11 cellular contexts compared by ENCODE assay signal in the genomic region with DNA sequence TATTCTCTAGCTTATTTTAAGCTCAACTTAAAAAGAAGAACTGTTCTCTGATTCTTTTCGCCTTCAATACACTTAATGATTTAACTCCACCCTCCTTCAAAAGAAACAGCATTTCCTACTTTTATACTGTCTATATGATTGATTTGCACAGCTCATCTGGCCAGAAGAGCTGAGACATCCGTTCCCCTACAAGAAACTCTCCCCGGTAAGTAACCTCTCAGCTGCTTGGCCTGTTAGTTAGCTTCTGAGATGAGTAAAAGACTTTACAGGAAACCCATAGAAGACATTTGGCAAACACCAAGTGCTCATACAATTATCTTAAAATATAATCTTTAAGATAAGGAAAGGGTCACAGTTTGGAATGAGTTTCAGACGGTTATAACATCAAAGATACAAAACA. TPM values are rescaled to one million over a fixed set of nuclear protein-coding genes. Genes with fewer than 3 reads are reported as not detected.
DNase-seq lines count a peak whose midpoint lies in the region; ATAC-seq, FAIRE-seq and TF ChIP-seq lines count a peak whose summit lies in the region.
"Had no signal": no experiment of that assay in that cellular context is flagged by ENCODE, and none has a peak within 500 bp of the region (broad histone marks: within the 10 kb centered on the region; RNA-seq: fewer than 3 reads in every experiment).

A gene (plus strand): TSS at position 163 of the 400 bp plus-strand sequence. CDS start 1,957 bp downstream, outside the sequence.

- peak within 1 kb of the TSS; percentile 27; the same call in 1 of the 2 replicates for H2AFZ ChIP-seq in DND-41 (ENCODE audit: low read depth, low read length)
- no peak within 1 kb of the TSS for H2AFZ ChIP-seq in K562 (ENCODE audit: low read depth, low read length)
- H2AFZ ChIP-seq in trophoblast cell (ENCODE audit: insufficient read depth, low read length, poor library complexity) = no peak within 1 kb of the TSS

- H3K4me2 ChIP-seq in DND-41 (ENCODE audit: insufficient read depth, low read length) (peak within 1 kb of the TSS; percentile 40), K562 (ENCODE audit: insufficient read depth, low read length) (no peak within 1 kb of the TSS), trophoblast cell (ENCODE audit: low read length) (no peak within 1 kb of the TSS)

- H3K27me3 ChIP-seq in DND-41 (ENCODE audit: insufficient read depth, low read length, poor library complexity) = no peaks in the 10 kb centered on the region
- H3K27me3 ChIP-seq in K562 (ENCODE audit: control insufficient read depth in 2 of 2, insufficient read depth in 2 of 2, low read length in 2 of 2) = peaks cover 37 to 59% of the 10 kb centered on the region in 2 experiments
- no peaks in the 10 kb centered on the region for H3K27me3 ChIP-seq in trophoblast cell (ENCODE audit: insufficient read depth, low read length)
- H3K27me3 ChIP-seq: right atrium auricular region had no signal

- H3K79me1 ChIP-seq in trophoblast cell (ENCODE audit: low read length) = no peaks in the 10 kb centered on the region

- H3K4ac ChIP-seq in trophoblast cell (ENCODE audit: low read depth, low read length) = no peak within 1 kb of the TSS

- H4K8ac ChIP-seq in trophoblast cell (ENCODE audit: low read depth, low read length) = no peak within 1 kb of the TSS

- TF ChIP-seq CTCF in DND-41 (IDR thresholded peaks at IDR 0.05; ENCODE audit: borderline replicate concordance, extremely low read depth, low read length, poor library complexity, severe bottlenecking) = no peak
- TF ChIP-seq CTCF in K562 (IDR thresholded peaks at IDR 0.05 in 2 of 3, conservative IDR thresholded peaks at IDR 0.05 in 1 of 3; ENCODE audit: insufficient read depth in 2 of 3, low read depth in 1 of 3, low read length in 3 of 3) = no peak
- TF ChIP-seq CTCF in endothelial cell (IDR thresholded peaks at IDR 0.05; ENCODE audit: unreplicated experiment) = no peak

- H3K9ac ChIP-seq in DND-41 (ENCODE audit: low read depth, low read length) = peak within 1 kb of the TSS; percentile 38
- no peak within 1 kb of the TSS for H3K9ac ChIP-seq in K562 (ENCODE audit: insufficient read depth in 1 of 2, low read depth in 2 of 2, low read length in 2 of 2)
- H3K9ac ChIP-seq in trophoblast cell (ENCODE audit: low read length) = no peak within 1 kb of the TSS

- no peak within 1 kb of the TSS for H2BK120ac ChIP-seq in trophoblast cell (ENCODE audit: insufficient read depth, low read length, poor library complexity)

- no peak within 1 kb of the TSS for H3K23ac ChIP-seq in trophoblast cell (ENCODE audit: low read length)

- peaks cover 78% of the 10 kb centered on the region for H3K4me1 ChIP-seq in DND-41 (ENCODE audit: insufficient read depth, low read length)
- no peaks in the 10 kb centered on the region for H3K4me1 ChIP-seq in K562 (replicated peaks in 1 of 2; ENCODE audit: control insufficient read depth in 2 of 2, insufficient read depth in 2 of 2, low read length in 2 of 2)
- H3K4me1 ChIP-seq in trophoblast cell (ENCODE audit: control insufficient read depth in 1 of 2, insufficient read depth in 2 of 2, low read length in 2 of 2) = peaks cover 0 to 1% of the 10 kb centered on the region in 2 experiments
- H3K4me1 ChIP-seq: left ventricle myocardium inferior, right atrium auricular region had no signal

- H3K27ac ChIP-seq in DND-41 (ENCODE audit: low read length) = peak within 1 kb of the TSS; percentile 81
- H3K27ac ChIP-seq in K562 (ENCODE audit: extremely low read depth, low read depth, low read length) = no peak within 1 kb of the TSS
- H3K27ac ChIP-seq in trophoblast cell (ENCODE audit: low read depth, low read length) = no peak within 1 kb of the TSS
- H3K27ac ChIP-seq: left ventricle myocardium inferior, right atrium auricular region had no signal

- H4K91ac ChIP-seq in trophoblast cell (ENCODE audit: low read depth, low read length) = no peak within 1 kb of the TSS

- peaks cover 6% of the 10 kb centered on the region for H3K4me1 Mint-ChIP-seq in endothelial cell (ENCODE audit: unreplicated experiment)

- H3K79me2 ChIP-seq in DND-41 (ENCODE audit: insufficient read depth, low read length) (no peaks in the 10 kb centered on the region), K562 (ENCODE audit: control insufficient read depth, insufficient read depth, low read length) (no peaks in the 10 kb centered on the region), trophoblast cell (ENCODE audit: control insufficient read depth, insufficient read depth, low read length, poor library complexity) (no peaks in the 10 kb centered on the region)

- no peak for TF ChIP-seq POLR2A in K562 (conservative IDR thresholded peaks at IDR 0.05)

- H3K14ac ChIP-seq in trophoblast cell (ENCODE audit: low read length) = no peak within 1 kb of the TSS

- H3K4me3 Mint-ChIP-seq in endothelial cell (ENCODE audit: unreplicated experiment) = no peak within 1 kb of the TSS

- no peak within 1 kb of the TSS for H2BK5ac ChIP-seq in trophoblast cell (ENCODE audit: low read depth, low read length, poor library complexity)

- H3K36me3 ChIP-seq in DND-41 (ENCODE audit: insufficient read depth, low read length) (no peaks in the 10 kb centered on the region), K562 (ENCODE audit: control insufficient read depth, insufficient read depth, low read length) (no peaks in the 10 kb centered on the region), trophoblast cell (ENCODE audit: control insufficient read depth in 1 of 2, insufficient read depth in 2 of 2, low read length in 2 of 2) (no peaks in the 10 kb centered on the region)
- H3K36me3 ChIP-seq: left ventricle myocardium inferior, right atrium auricular region had no signal

- no peaks in the 10 kb centered on the region for H4K20me1 ChIP-seq in DND-41 (ENCODE audit: insufficient read depth, low read length)
- H4K20me1 ChIP-seq in K562 (replicated peaks; ENCODE audit: control insufficient read depth, insufficient read depth, low read length) = no peaks in the 10 kb centered on the region

- no peak within 1 kb of the TSS for H2BK12ac ChIP-seq in trophoblast cell (ENCODE audit: low read length)

- no peaks in the 10 kb centered on the region for H3K9me3 Mint-ChIP-seq in endothelial cell (ENCODE audit: unreplicated experiment)

- no peak within 1 kb of the TSS for H3K27ac Mint-ChIP-seq in endothelial cell (ENCODE audit: unreplicated experiment)

- no peaks in the 10 kb centered on the region for H3K9me1 ChIP-seq in K562 (ENCODE audit: control insufficient read depth, insufficient read depth, low read length)

- H3K9me3 ChIP-seq in DND-41 (ENCODE audit: insufficient read depth, low read length, severe bottlenecking) (no peaks in the 10 kb centered on the region), K562 (replicated peaks; ENCODE audit: control insufficient read depth, insufficient read depth, low read depth, low read length) (no peaks in the 10 kb centered on the region), trophoblast cell (ENCODE audit: insufficient read depth, low read depth, low read length) (peaks cover 2% of the 10 kb centered on the region)
- H3K9me3 ChIP-seq: left ventricle myocardium inferior, right atrium auricular region had no signal

- H3K27me3 Mint-ChIP-seq in endothelial cell (ENCODE audit: unreplicated experiment) = no peaks in the 10 kb centered on the region

- H3K36me3 Mint-ChIP-seq in endothelial cell (ENCODE audit: low read depth, unreplicated experiment) = no peaks in the 10 kb centered on the region

- TF ChIP-seq RAD21 in K562 (CRISPR knock-in tag; conservative IDR thresholded peaks at IDR 0.05 in 1 of 2, IDR thresholded peaks at IDR 0.05 in 1 of 2) = no peak

- BruUV-seq in K562 (replicated peaks; lab: Mats Ljungman, UMichigan) = no TSS peak

- no peak for TF ChIP-seq EP300 in K562 (IDR thresholded peaks at IDR 0.05; ENCODE audit: low read length)

- ATAC-seq in DND-41 (ENCODE audit: insufficient read depth, low read depth) (peak; percentile 79), K562 (no peak), HG03521 (IDR thresholded peaks at IDR 0.05; ENCODE audit: unreplicated experiment) (no peak)

- 0% methylated on average over 4 of the region's 4 CpGs for WGBS in K562 (ENCODE audit: insufficient coverage, low coverage, missing lambda C conversion rate)
- WGBS in trophoblast cell (ENCODE audit: extremely low coverage, insufficient coverage, insufficient read length) = no CpG with 5 or more reads among the region's 4 CpGs

- CTCF ChIA-PET in K562 (lab: Yijun Ruan, JAX; ENCODE audit: low intra/inter-chr PET ratio) = no interaction called here

- intact Hi-C loops in K562 (cut with micrococcal nuclease) = loop anchor here (5.0 kb wide), 2 partner anchors 57 to 78 kb away; no protein-coding TSS in a partner anchor

- H2AK5ac ChIP-seq in trophoblast cell (ENCODE audit: low read length) = no peak within 1 kb of the TSS

- H3K4me3 ChIP-seq in DND-41 (ENCODE audit: low read depth in 1 of 2, low read length in 2 of 2) (no peak within 1 kb of the TSS), K562 (no peak within 1 kb of the TSS), trophoblast cell (ENCODE audit: low read depth, low read length) (no peak within 1 kb of the TSS)
- H3K4me3 ChIP-seq: left ventricle myocardium inferior, right atrium auricular region had no signal

- FAIRE-seq in K562 (lab: Jason Lieb, UNC) = peak; percentile 15
- FAIRE-seq: D721Med had no signal

- no peak within 1 kb of the TSS for H3K18ac ChIP-seq in trophoblast cell (ENCODE audit: low read length)

- H4K12ac ChIP-seq in trophoblast cell (ENCODE audit: low read depth, low read length) = no peak within 1 kb of the TSS

- in situ Hi-C loops in K562 (cut with MboI) = no loop called here

- DNase-seq in DND-41 (peak; percentile 54), MV-4-11 (lab: John Stamatoyannopoulos, UW) (peak; percentile 21), K562 (ENCODE audit: extremely low read depth in 1 of 4, low spot score in 3 of 4) (no peak), trophoblast cell (peak; percentile 33 to 77), endothelial cell (ENCODE audit: low spot score) (no peak), putamen (ENCODE audit: low spot score) (no peak)
- no peak for DNase-seq in stimulated activated CD8-positive, alpha-beta memory T cell treated with anti-CD3 and anti-CD28 coated beads, Interleukin-4, amount 100 ng/mL, for 48 hours
- DNase-seq: left ventricle myocardium inferior had no signal

- POLR2A ChIA-PET in K562 (lab: Yijun Ruan, JAX) = interaction anchor here (1.0 kb wide), 1 partner anchor 37 kb away, joined by 5 read pairs; a partner anchor contains a TSS

RNA-seq across cellular contexts. Expression of the gene that starts here (rescaled TPM):
- not detected in 2 replicates for total RNA-seq in K562 (2011; cell fraction: chromatin; rRNA removed; ENCODE audit: low replicate concordance)
- not detected in 2 replicates for total RNA-seq in K562 (2011; cell fraction: nucleolus; rRNA removed)
- total RNA-seq in K562 (2011; cell fraction: nucleoplasm; rRNA removed) = not detected in 2 replicates
- not detected in 2 replicates for total RNA-seq in K562 (2014; rRNA removed)
- not detected in 2 replicates for total RNA-seq in K562 (2014; rRNA removed; fragmentation: Illumina TruSeq; extraction: Trizol)
- total RNA-seq in K562 (2015; rRNA removed; fragmentation: Illumina TruSeq; extraction: Trizol) = not detected in 2 replicates
- total RNA-seq in K562 (2021) = not detected in 2 replicates
- not detected in 2 replicates for polyA plus RNA-seq in K562 (2011; rRNA removed)
- not detected in 2 replicates for polyA plus RNA-seq in K562 (2011; cell fraction: cytosol; rRNA removed)
- not detected in 2 replicates for polyA plus RNA-seq in K562 (2011; cell fraction: nucleus; rRNA removed)
- not detected in 2 replicates for polyA plus RNA-seq in K562 (2012)
- polyA plus RNA-seq in K562 (2014; fragmentation: Illumina TruSeq; extraction: Trizol) = not detected in 2 replicates
- polyA plus RNA-seq in K562 (2014; fragmentation: Nextera tagmentation; extraction: Ambion mirVana) = not detected
- not detected in 2 replicates for polyA plus RNA-seq in K562 (2014; rRNA removed)
- not detected in 2 replicates for polyA minus RNA-seq in K562 (2011; rRNA and poly(A)+ RNA removed)
- polyA minus RNA-seq in K562 (2011; cell fraction: cytosol; rRNA and poly(A)+ RNA removed) = not detected in 2 replicates
- not detected in 2 replicates for polyA minus RNA-seq in K562 (2011; cell fraction: nucleus; rRNA and poly(A)+ RNA removed)
- polyA plus RNA-seq in trophoblast cell (2013) = 0.03 TPM in 1 of 2 replicates, not detected in the other
- total RNA-seq in endothelial cell (ENCODE audit: unreplicated experiment) = not detected

Comparison
In these comparisons a context has a peak if more than half of its experiments do, and no peak if none do; other contexts are left out.
1. DNase-seq: peak in DND-41 (single experiment), MV-4-11 (single experiment) and trophoblast cell (2 of 2); none in K562 (0 of 4), stimulated activated CD8-positive, alpha-beta memory T cell treated with anti-CD3 and anti-CD28 coated beads, Interleukin-4, amount 100 ng/mL, for 48 hours (single experiment), endothelial cell (single experiment) and putamen (single experiment).